ENCODE assay signal across 30 cellular contexts in genomic region chr6:149919834-149920225, GRCh38. TPM values are rescaled to one million over a fixed set of nuclear protein-coding genes. Genes with fewer than 3 reads are reported as not detected.
DNase-seq lines count a peak whose midpoint lies in the region; ATAC-seq and TF ChIP-seq lines count a peak whose summit lies in the region.
"Had no signal": no experiment of that assay in that cellular context is flagged by ENCODE, and none has a peak within 500 bp of the region (broad histone marks: within the 10 kb centered on the region; RNA-seq: fewer than 3 reads in every experiment).

No MANE protein-coding gene starts in this region.

- no peaks in the 10 kb centered on the region for H3K36me3 ChIP-seq in spleen
- no peaks in the 10 kb centered on the region for H3K36me3 ChIP-seq in OCI-LY7 (ENCODE audit: insufficient read depth, low read length)
- no peaks in the 10 kb centered on the region for H3K36me3 ChIP-seq in upper lobe of left lung
- H3K36me3 ChIP-seq: BE2C had no signal

- H3K4me3 ChIP-seq in spleen (no peak overlapping the region), OCI-LY7 (ENCODE audit: low read depth, low read length, poor library complexity, severe bottlenecking) (no peak overlapping the region), upper lobe of left lung (no peak overlapping the region)
- H3K4me3 ChIP-seq: GM12878 had no signal

- no peaks in the 10 kb centered on the region for H4K20me1 ChIP-seq in OCI-LY7 (ENCODE audit: insufficient read depth, low read length)

- H3K36me3 Mint-ChIP-seq in natural killer cell, result no peaks in the 10 kb centered on the region
- no peaks in the 10 kb centered on the region for H3K36me3 Mint-ChIP-seq in natural killer cell treated with Interleukin-12 subunit alpha and Interleukin-12 subunit beta and Interleukin-15 and Interleukin-18, amount 100 ng/mL, for 72 hours
- no peaks in the 10 kb centered on the region for H3K36me3 Mint-ChIP-seq in activated CD4-positive, alpha-beta T cell treated with anti-CD3 and anti-CD28 coated beads, Interleukin-2, amount 10 ng/mL, durations not matched to agents 24 days and 14 days (ENCODE audit: low read depth)
- H3K36me3 Mint-ChIP-seq: CD8-positive, alpha-beta memory T cell had no signal

- H3K4me2 ChIP-seq in OCI-LY7 (ENCODE audit: low read length), result no peak overlapping the region
- H3K4me2 ChIP-seq: KMS-11 had no signal

- TF ChIP-seq POLR2A in spleen (IDR thresholded peaks at IDR 0.05) (no peak), upper lobe of left lung (IDR thresholded peaks at IDR 0.05) (no peak)

- intact Hi-C loops in natural killer cell (cut with micrococcal nuclease) (no loop called here), spleen (cut with DNase I; ENCODE audit: low total_unique reads) (no loop called here), OCI-LY7 (cut with micrococcal nuclease; ENCODE audit: unreplicated experiment) (loop anchor here (10.0 kb wide), 1 partner anchor 355 kb away; the partner anchor contains the start of gene GINM1)
- intact Hi-C loops in activated CD4-positive, alpha-beta T cell treated with anti-CD3 and anti-CD28 coated beads, Interleukin-2, amount 10 ng/mL, durations not matched to agents 24 days and 14 days (cut with micrococcal nuclease), result loop anchor here (5.0 kb wide), 1 partner anchor 353 kb away; the partner anchor contains the start of gene GINM1

- peaks cover 55 to 63% of the 10 kb centered on the region in 2 donors for H3K27me3 Mint-ChIP-seq in natural killer cell (ENCODE audit: low read depth in 2 of 2)
- H3K27me3 Mint-ChIP-seq in natural killer cell treated with Interleukin-12 subunit alpha and Interleukin-12 subunit beta and Interleukin-15 and Interleukin-18, amount 100 ng/mL, for 72 hours, result peaks cover 51 to 62% of the 10 kb centered on the region in 2 donors
- peaks cover 58% of the 10 kb centered on the region for H3K27me3 Mint-ChIP-seq in activated CD4-positive, alpha-beta T cell treated with anti-CD3 and anti-CD28 coated beads, Interleukin-2, amount 10 ng/mL, durations not matched to agents 24 days and 14 days

- no peak overlapping the region for H3K27ac Mint-ChIP-seq in natural killer cell
- no peak overlapping the region for H3K27ac Mint-ChIP-seq in natural killer cell treated with Interleukin-12 subunit alpha and Interleukin-12 subunit beta and Interleukin-15 and Interleukin-18, amount 100 ng/mL, for 72 hours
- H3K27ac Mint-ChIP-seq in activated CD4-positive, alpha-beta T cell treated with anti-CD3 and anti-CD28 coated beads, Interleukin-2, amount 10 ng/mL, durations not matched to agents 24 days and 14 days, result no peak overlapping the region
- H3K27ac Mint-ChIP-seq: CD14-positive monocyte had no signal

- H3K4me3 Mint-ChIP-seq in natural killer cell, result no peak overlapping the region
- no peak overlapping the region for H3K4me3 Mint-ChIP-seq in natural killer cell treated with Interleukin-12 subunit alpha and Interleukin-12 subunit beta and Interleukin-15 and Interleukin-18, amount 100 ng/mL, for 72 hours
- H3K4me3 Mint-ChIP-seq in activated CD4-positive, alpha-beta T cell treated with anti-CD3 and anti-CD28 coated beads, Interleukin-2, amount 10 ng/mL, durations not matched to agents 24 days and 14 days, result no peak overlapping the region
- H3K4me3 Mint-ChIP-seq: CD14-positive monocyte; CD8-positive, alpha-beta memory T cell had no signal

- DNase-seq in activated CD4-positive, CD25-positive, alpha-beta regulatory T cell treated with anti-CD3 and anti-CD28 coated beads, Interleukin-2, amount 50 U/mL, for 72 hours, result peak; percentile 21
- DNase-seq in activated CD4-positive, CD25-positive, alpha-beta regulatory T cell (lab: John Stamatoyannopoulos, UW), result no peak
- DNase-seq in natural killer cell (peak; percentile 4), spleen (peak; percentile 37), OCI-LY7 (ENCODE audit: low spot score) (no peak), upper lobe of left lung (no peak)
- no peak for DNase-seq in natural killer cell treated with Interleukin-12 subunit alpha and Interleukin-12 subunit beta and Interleukin-15 and Interleukin-18, amount 100 ng/mL, for 72 hours (ENCODE audit: low spot score)
- DNase-seq in activated CD4-positive, alpha-beta T cell treated with anti-CD3 and anti-CD28 coated beads, Interleukin-2, amount 10 ng/mL, durations not matched to agents 24 days and 14 days, result no peak
- DNase-seq: BE2C; CD8-positive, alpha-beta memory T cell; DMS 273 treated with DMSO at 0.1 percent for 48 hours; DMS79; EL; GDM1; IMR-90; MM.1S; NCI-H1048; NCI-H1417; NCI-H1694; NCI-H2029 treated with DMSO at 0.1 percent for 48 hours; NCI-H446 treated with DMSO at 0.1 percent for 48 hours; NCI-H526 treated with DMSO at 0.1 percent for 48 hours; Right ventricle myocardium superior; RPMI8226 had no signal

- no TSS peak for BruUV-seq in OCI-LY7 (replicated peaks; lab: Mats Ljungman, UMichigan)

- no peaks in the 10 kb centered on the region for H3K79me2 ChIP-seq in OCI-LY7 (ENCODE audit: insufficient read depth, low read depth, low read length)

- TF ChIP-seq EP300 in upper lobe of left lung (IDR thresholded peaks at IDR 0.05), result no peak

- peaks cover 0 to 18% (median 12%) of the 10 kb centered on the region in 6 donors for H3K4me1 ChIP-seq in spleen
- H3K4me1 ChIP-seq in OCI-LY7 (ENCODE audit: insufficient read depth, low read length, poor library complexity, severe bottlenecking), result peaks cover 4% of the 10 kb centered on the region
- peaks cover 10 to 21% (median 15%) of the 10 kb centered on the region in 4 donors for H3K4me1 ChIP-seq in upper lobe of left lung
- H3K4me1 ChIP-seq: BE2C had no signal

- no peaks in the 10 kb centered on the region for H3K9me3 ChIP-seq in spleen
- H3K9me3 ChIP-seq in OCI-LY7 (ENCODE audit: low read length), result no peaks in the 10 kb centered on the region
- no peaks in the 10 kb centered on the region for H3K9me3 ChIP-seq in upper lobe of left lung
- H3K9me3 ChIP-seq: BE2C had no signal

- WGBS in spleen, 5 donors, result 79 to 92% (median 87%) methylated on average over 4 of the region's 4 CpGs
- WGBS in upper lobe of left lung, 2 donors, result 88 to 90% methylated on average over 3 to 4 of the region's 4 CpGs

- no peaks in the 10 kb centered on the region for H3K9me3 Mint-ChIP-seq in natural killer cell
- H3K9me3 Mint-ChIP-seq in natural killer cell treated with Interleukin-12 subunit alpha and Interleukin-12 subunit beta and Interleukin-15 and Interleukin-18, amount 100 ng/mL, for 72 hours, result no peaks in the 10 kb centered on the region
- H3K9me3 Mint-ChIP-seq in activated CD4-positive, alpha-beta T cell treated with anti-CD3 and anti-CD28 coated beads, Interleukin-2, amount 10 ng/mL, durations not matched to agents 24 days and 14 days, result no peaks in the 10 kb centered on the region

- no peaks in the 10 kb centered on the region for H3K9me2 ChIP-seq in OCI-LY7 (ENCODE audit: insufficient read depth, low read length)

- H3K27ac ChIP-seq in spleen, result no peak overlapping the region
- H3K27ac ChIP-seq in OCI-LY7 (ENCODE audit: low read depth, low read length, poor library complexity, severe bottlenecking), result no peak overlapping the region
- no peak overlapping the region for H3K27ac ChIP-seq in upper lobe of left lung
- H3K27ac ChIP-seq: 22Rv1, KMS-11 had no signal

- no peak overlapping the region for H2AFZ ChIP-seq in OCI-LY7 (ENCODE audit: low read length)

- H3K4me1 Mint-ChIP-seq in natural killer cell, result peaks cover 11 to 20% of the 10 kb centered on the region in 2 donors
- peaks cover 9 to 14% of the 10 kb centered on the region in 2 donors for H3K4me1 Mint-ChIP-seq in natural killer cell treated with Interleukin-12 subunit alpha and Interleukin-12 subunit beta and Interleukin-15 and Interleukin-18, amount 100 ng/mL, for 72 hours (ENCODE audit: low read depth in 2 of 2)
- H3K4me1 Mint-ChIP-seq in activated CD4-positive, alpha-beta T cell treated with anti-CD3 and anti-CD28 coated beads, Interleukin-2, amount 10 ng/mL, durations not matched to agents 24 days and 14 days, result peaks cover 11% of the 10 kb centered on the region

- no peak for TF ChIP-seq CTCF in natural killer cell (IDR thresholded peaks at IDR 0.05)
- TF ChIP-seq CTCF in spleen (IDR thresholded peaks at IDR 0.05 in 8 of 11, conservative IDR thresholded peaks at IDR 0.05 in 3 of 11), result no peak
- TF ChIP-seq CTCF in OCI-LY7 (conservative IDR thresholded peaks at IDR 0.05; ENCODE audit: low read length), result no peak
- TF ChIP-seq CTCF in upper lobe of left lung (IDR thresholded peaks at IDR 0.05), result no peak

- peaks cover 0 to 50% (median 17%) of the 10 kb centered on the region in 7 donors for H3K27me3 ChIP-seq in spleen (replicated peaks in 1 of 7)
- peaks cover 0 to 3% (median under 1%) of the 10 kb centered on the region in 4 donors for H3K27me3 ChIP-seq in upper lobe of left lung
- H3K27me3 ChIP-seq: BE2C had no signal

- CTCF ChIA-PET in OCI-LY7 (lab: Charles Lee; ENCODE audit: unreplicated experiment), result no interaction called here

- ATAC-seq in natural killer cell (no peak), upper lobe of left lung (ENCODE audit: low FRiP score in 2 of 2) (no peak)
- no peak for ATAC-seq in natural killer cell treated with Interleukin-12 subunit alpha and Interleukin-12 subunit beta and Interleukin-15 and Interleukin-18, amount 100 ng/mL, for 72 hours
- ATAC-seq: GM12878, HCT116 had no signal

- POLR2A ChIA-PET in OCI-LY7 (lab: Charles Lee), result interaction anchor here (0.6 kb wide), 1 partner anchor 420 kb away, joined by 3 read pairs; no protein-coding TSS in a partner anchor

RNA-seq across cellular contexts. Expression of gene RAET1G, which starts 3.1 kb away (rescaled TPM):
- total RNA-seq in natural killer cell (under 1 TPM in 1 of 3 donors, not detected in 2; 0.43 TPM), spleen (1 to 10 TPM in 1 of 7 donors, not detected in 6; 1.2 TPM), OCI-LY7 (2022) (not detected in 2 replicates), upper lobe of left lung (1 to 10 TPM in 1 of 6 donors, under 1 TPM in 3, not detected in 2; 0.37 to 2.1 (median 0.75) TPM)
- under 1 TPM in 1 of 2 donors, not detected in 1; 0.43 TPM for total RNA-seq in natural killer cell treated with Interleukin-12 subunit alpha and Interleukin-12 subunit beta and Interleukin-15 and Interleukin-18, amount 100 ng/mL, for 72 hours
- under 1 TPM in 1 of 3 donors, not detected in 2; 0.09 TPM for polyA plus RNA-seq in spleen
- not detected in 2 replicates for total RNA-seq in OCI-LY7 (2014; rRNA removed; shearing (Covaris generic))
- total RNA-seq in activated CD4-positive, alpha-beta T cell treated with anti-CD3 and anti-CD28 coated beads, Interleukin-2, amount 10 ng/mL, durations not matched to agents 24 days and 14 days, result not detected in 2 replicates
- total RNA-seq: CD8-positive, alpha-beta memory T cell; GM12878; H4; Right ventricle myocardium superior had no signal
- polyA plus RNA-seq: CD14-positive monocyte; CD8-positive, alpha-beta memory T cell; GM12878 had no signal

RNA-seq across cellular contexts. Expression of gene RAET1E, which starts 21.9 kb away (rescaled TPM):
- total RNA-seq in natural killer cell (not detected), spleen (1 to 10 TPM in 6 of 7 donors, under 1 TPM in 1; 0.94 to 3.4 (median 2.0) TPM), OCI-LY7 (2022) (not detected in 2 replicates), upper lobe of left lung (1 to 10 TPM in 3 of 6 donors, under 1 TPM in 2, not detected in 1; 0.30 to 2.3 (median 1.4) TPM)
- not detected for total RNA-seq in natural killer cell treated with Interleukin-12 subunit alpha and Interleukin-12 subunit beta and Interleukin-15 and Interleukin-18, amount 100 ng/mL, for 72 hours
- polyA plus RNA-seq in spleen, result under 1 TPM; 0.04 to 0.80 (median 0.23) TPM
- total RNA-seq in OCI-LY7 (2014; rRNA removed; shearing (Covaris generic)), result not detected in 2 replicates
- not detected in 2 replicates for total RNA-seq in activated CD4-positive, alpha-beta T cell treated with anti-CD3 and anti-CD28 coated beads, Interleukin-2, amount 10 ng/mL, durations not matched to agents 24 days and 14 days
- total RNA-seq: CD8-positive, alpha-beta memory T cell; GM12878; H4; IMR-90 had no signal
- polyA plus RNA-seq: CD14-positive monocyte; CD8-positive, alpha-beta memory T cell; GM12878; IMR-90 had no signal

RNA-seq across cellular contexts. Expression of gene ULBP2, which starts 22.0 kb away (rescaled TPM):
- total RNA-seq in natural killer cell, result 1 to 10 TPM in 2 of 3 donors, under 1 TPM in 1; 0.98 to 2.4 (median 2.4) TPM
- total RNA-seq in natural killer cell treated with Interleukin-12 subunit alpha and Interleukin-12 subunit beta and Interleukin-15 and Interleukin-18, amount 100 ng/mL, for 72 hours, result 1 to 10 TPM in 1 of 2 donors, under 1 TPM in 1; 0.98 to 4.0 TPM
- total RNA-seq in spleen, result not detected
- under 1 TPM; 0.10 to 0.30 (median 0.20) TPM for polyA plus RNA-seq in spleen
- 0.60 TPM in 1 of 2 replicates, not detected in the other for total RNA-seq in OCI-LY7 (2014; rRNA removed; shearing (Covaris generic))
- 2.6 and 3.0 TPM in 2 replicates for total RNA-seq in OCI-LY7 (2022)
- 1 to 10 TPM in 3 of 6 donors, under 1 TPM in 1, not detected in 2; 1.00 to 3.7 (median 1.5) TPM for total RNA-seq in upper lobe of left lung
- 0.40 and 0.47 TPM in 2 replicates for total RNA-seq in activated CD4-positive, alpha-beta T cell treated with anti-CD3 and anti-CD28 coated beads, Interleukin-2, amount 10 ng/mL, durations not matched to agents 24 days and 14 days

RNA-seq across cellular contexts. Expression of gene ULBP1, which starts 43.9 kb away (rescaled TPM):
- total RNA-seq in natural killer cell (under 1 TPM in 2 of 3 donors, not detected in 1; 0.18 to 0.23 TPM), spleen (under 1 TPM in 2 of 7 donors, not detected in 5; 0.23 to 0.34 TPM), OCI-LY7 (2022) (1.9 and 2.3 TPM in 2 replicates), upper lobe of left lung (1 to 10 TPM in 3 of 6 donors, under 1 TPM in 3; under 0.01 to 1.6 (median 0.80) TPM)
- total RNA-seq in natural killer cell treated with Interleukin-12 subunit alpha and Interleukin-12 subunit beta and Interleukin-15 and Interleukin-18, amount 100 ng/mL, for 72 hours, result 1 to 10 TPM in 1 of 2 donors, under 1 TPM in 1; 0.31 to 1.5 TPM
- under 1 TPM in 2 of 3 donors, not detected in 1; 0.03 to 0.08 TPM for polyA plus RNA-seq in spleen
- total RNA-seq in OCI-LY7 (2014; rRNA removed; shearing (Covaris generic)), result 0.79 and 0.82 TPM in 2 replicates
- 0.49 and 0.76 TPM in 2 replicates for total RNA-seq in activated CD4-positive, alpha-beta T cell treated with anti-CD3 and anti-CD28 coated beads, Interleukin-2, amount 10 ng/mL, durations not matched to agents 24 days and 14 days
- total RNA-seq: GM12878 had no signal
- polyA plus RNA-seq: CD8-positive, alpha-beta memory T cell had no signal

RNA-seq across cellular contexts. Expression of gene LRP11, which starts 55.7 kb away (rescaled TPM):
- under 1 TPM; 0.16 to 0.43 (median 0.26) TPM for total RNA-seq in natural killer cell
- total RNA-seq in natural killer cell treated with Interleukin-12 subunit alpha and Interleukin-12 subunit beta and Interleukin-15 and Interleukin-18, amount 100 ng/mL, for 72 hours, result 1 to 10 TPM; 1.6 to 2.9 TPM
- total RNA-seq in spleen, result 10 to 100 TPM in 3 of 7 donors, 1 to 10 TPM in 4; 5.3 to 15.0 (median 9.9) TPM
- polyA plus RNA-seq in spleen, result 1 to 10 TPM in 2 of 3 donors, under 1 TPM in 1; 0.65 to 2.6 (median 2.0) TPM
- 1.1 and 1.5 TPM in 2 replicates for total RNA-seq in OCI-LY7 (2014; rRNA removed; shearing (Covaris generic))
- total RNA-seq in OCI-LY7 (2022), result 1.2 and 1.5 TPM in 2 replicates
- total RNA-seq in upper lobe of left lung, result 100 to 1,000 TPM in 1 of 6 donors, 10 to 100 TPM in 5; 30.2 to 104 (median 39.9) TPM
- total RNA-seq in activated CD4-positive, alpha-beta T cell treated with anti-CD3 and anti-CD28 coated beads, Interleukin-2, amount 10 ng/mL, durations not matched to agents 24 days and 14 days, result 3.7 TPM in 2 replicates

Comparison
In these comparisons a context has a peak if more than half of its experiments do, and no peak if none do; other contexts are left out.
1. DNase-seq: peak in activated CD4-positive, CD25-positive, alpha-beta regulatory T cell treated with anti-CD3 and anti-CD28 coated beads, Interleukin-2, amount 50 U/mL, for 72 hours (single experiment), natural killer cell (single experiment) and spleen (single experiment); none in activated CD4-positive, CD25-positive, alpha-beta regulatory T cell (0 of 4), natural killer cell treated with Interleukin-12 subunit alpha and Interleukin-12 subunit beta and Interleukin-15 and Interleukin-18, amount 100 ng/mL, for 72 hours (single experiment), OCI-LY7 (single experiment), upper lobe of left lung (0 of 2) and activated CD4-positive, alpha-beta T cell treated with anti-CD3 and anti-CD28 coated beads, Interleukin-2, amount 10 ng/mL, durations not matched to agents 24 days and 14 days (single experiment).
2. intact Hi-C loops: an anchor here in OCI-LY7 (10.0 kb wide) and activated CD4-positive, alpha-beta T cell treated with anti-CD3 and anti-CD28 coated beads, Interleukin-2, amount 10 ng/mL, durations not matched to agents 24 days and 14 days (5.0 kb wide); none called in natural killer cell and spleen.